In genomic region chr11:44397586-44398178, GRCh38 we compare ENCODE assay signal across 18 cellular contexts.
A peak's percentile ranks its signal among the peaks of the same experiment; 100 is the strongest.
DNase-seq lines count a peak whose midpoint lies in the region; ATAC-seq, FAIRE-seq and TF ChIP-seq lines count a peak whose summit lies in the region.
"Had no signal": no experiment of that assay in that cellular context is flagged by ENCODE, and none has a peak within 500 bp of the region (broad histone marks: within the 10 kb centered on the region; RNA-seq: fewer than 3 reads in every experiment).

No MANE protein-coding gene starts in this region.

- H3K9ac ChIP-seq in K562 (ENCODE audit: insufficient read depth in 1 of 2, low read depth in 2 of 2, low read length in 2 of 2), result 0 out of 4 replicates have a peak overlapping the region, but pooled peaks of 1 of the 2 experiments have one; percentile 26

- H3K4me1 ChIP-seq in K562 (replicated peaks in 1 of 2; ENCODE audit: control insufficient read depth in 2 of 2, insufficient read depth in 2 of 2, low read length in 2 of 2) (peaks cover 0 to 11% of the 10 kb centered on the region in 2 experiments; a peak in 2 of 5 replicates), thyroid gland (peaks cover 16 to 19% of the 10 kb centered on the region in 2 donors)
- H3K4me1 ChIP-seq: A549, BE2C, Caco-2 had no signal

- H3K4me3 Mint-ChIP-seq in stimulated activated naive B cell treated with anti-CD40 and anti-IgM and Interleukin-4, amounts not matched to agents 10 μg/mL and 1 μg/mL and 100 μg/mL, for 72 hours, result no peak overlapping the region
- H3K4me3 Mint-ChIP-seq: CD8-positive, alpha-beta memory T cell had no signal

- WGBS in K562 (ENCODE audit: insufficient coverage, low coverage, missing lambda C conversion rate), result 3% methylated on average over 7 of the region's 7 CpGs
- WGBS in thyroid gland, 2 donors, result 54 to 69% methylated on average over 4 to 7 of the region's 7 CpGs

- H3K4me1 Mint-ChIP-seq in stimulated activated naive B cell treated with anti-CD40 and anti-IgM and Interleukin-4, amounts not matched to agents 10 μg/mL and 1 μg/mL and 100 μg/mL, for 72 hours, result peaks cover 3 to 6% of the 10 kb centered on the region in 2 donors
- H3K4me1 Mint-ChIP-seq: CD8-positive, alpha-beta memory T cell had no signal

- no peaks in the 10 kb centered on the region for H3K36me3 ChIP-seq in K562 (ENCODE audit: control insufficient read depth, insufficient read depth, low read length)
- no peaks in the 10 kb centered on the region for H3K36me3 ChIP-seq in thyroid gland
- H3K36me3 ChIP-seq: BE2C had no signal

- no peaks in the 10 kb centered on the region for H3K79me2 ChIP-seq in K562 (ENCODE audit: control insufficient read depth, insufficient read depth, low read length)

- H2AFZ ChIP-seq in K562 (ENCODE audit: low read depth, low read length), result no peak overlapping the region

- H3K27me3 Mint-ChIP-seq in stimulated activated naive B cell treated with anti-CD40 and anti-IgM and Interleukin-4, amounts not matched to agents 10 μg/mL and 1 μg/mL and 100 μg/mL, for 72 hours, result peaks cover 41 to 45% of the 10 kb centered on the region in 2 donors

- ATAC-seq in left ventricle myocardium superior (peak; percentile 58), Right ventricle myocardium inferior (no peak), K562 (peak; percentile 47; the same call in 2 of the 3 replicates)
- no peak for ATAC-seq in stimulated activated naive B cell treated with anti-CD40 and anti-IgM and Interleukin-4, amounts not matched to agents 10 μg/mL and 1 μg/mL and 100 μg/mL, for 72 hours (replicated peaks)
- ATAC-seq: HCT116 had no signal

- H3K9me3 ChIP-seq in K562 (replicated peaks; ENCODE audit: control insufficient read depth, insufficient read depth, low read depth, low read length) (no peaks in the 10 kb centered on the region), thyroid gland (no peaks in the 10 kb centered on the region)
- H3K9me3 ChIP-seq: A549, BE2C, Caco-2 had no signal

- H3K4me3 ChIP-seq in K562, result no peak overlapping the region
- no peak overlapping the region for H3K4me3 ChIP-seq in thyroid gland (replicated peaks in 1 of 3)
- H3K4me3 ChIP-seq: A549 had no signal

- H3K27ac Mint-ChIP-seq in stimulated activated naive B cell treated with anti-CD40 and anti-IgM and Interleukin-4, amounts not matched to agents 10 μg/mL and 1 μg/mL and 100 μg/mL, for 72 hours, result no peak overlapping the region

- H3K36me3 Mint-ChIP-seq in stimulated activated naive B cell treated with anti-CD40 and anti-IgM and Interleukin-4, amounts not matched to agents 10 μg/mL and 1 μg/mL and 100 μg/mL, for 72 hours, result no peaks in the 10 kb centered on the region
- H3K36me3 Mint-ChIP-seq: CD8-positive, alpha-beta memory T cell had no signal

- DNase-seq in left ventricle myocardium superior (no peak), Right ventricle myocardium inferior (ENCODE audit: missing footprints) (no peak), NCI-H446 (lab: John Stamatoyannopoulos, UW) (peak; percentile 59 to 67), K562 (ENCODE audit: extremely low read depth in 1 of 4, low spot score in 3 of 4) (peak in 2 of 4 experiments; percentile 15 to 23), thyroid gland (peak; percentile 55 to 68)
- no peak for DNase-seq in stimulated activated naive B cell treated with anti-CD40 and anti-IgM and Interleukin-4, amounts not matched to agents 10 μg/mL and 1 μg/mL and 100 μg/mL, for 72 hours
- no peak for DNase-seq in activated CD4-positive, alpha-beta T cell treated with anti-CD3 and anti-CD28 coated beads, Interleukin-2, amount 50 U/mL, for 1 hour
- no peak for DNase-seq in stimulated activated CD4-positive, alpha-beta T cell treated with anti-CD3 and anti-CD28 coated beads, Interleukin-15, amount 100 ng/mL, for 24 hours
- DNase-seq: BE2C; CD8-positive, alpha-beta memory T cell; DND-41; GDM1 had no signal

- POLR2A ChIA-PET in K562 (lab: Yijun Ruan, JAX), result interaction anchor here (1.0 to 1.2 kb wide), 2 partner anchors 9 to 28 kb away, joined by 3 to 4 read pairs; no protein-coding TSS in a partner anchor

- TF ChIP-seq EP300 in K562 (IDR thresholded peaks at IDR 0.05; ENCODE audit: low read length), result no peak

- BruUV-seq in K562 (replicated peaks; lab: Mats Ljungman, UMichigan), result no TSS peak

- CTCF ChIA-PET in K562 (lab: Yijun Ruan, JAX; ENCODE audit: low intra/inter-chr PET ratio), result no interaction called here

- no peaks in the 10 kb centered on the region for H4K20me1 ChIP-seq in K562 (replicated peaks; ENCODE audit: control insufficient read depth, insufficient read depth, low read length)

- H3K27ac ChIP-seq in K562 (ENCODE audit: extremely low read depth, low read depth, low read length) (no peak overlapping the region), thyroid gland (peak overlapping the region; percentile 3 to 42 (median 34))
- H3K27ac ChIP-seq: A549, HL-60 had no signal

- peaks cover 0 to 6% of the 10 kb centered on the region in 2 donors for H3K9me3 Mint-ChIP-seq in stimulated activated naive B cell treated with anti-CD40 and anti-IgM and Interleukin-4, amounts not matched to agents 10 μg/mL and 1 μg/mL and 100 μg/mL, for 72 hours

- H3K9me1 ChIP-seq in K562 (ENCODE audit: control insufficient read depth, insufficient read depth, low read length), result no peaks in the 10 kb centered on the region

- no peak for FAIRE-seq in K562 (lab: Jason Lieb, UNC)
- FAIRE-seq: A549, GM12892, GM19239 had no signal

- TF ChIP-seq POLR2A in K562 (conservative IDR thresholded peaks at IDR 0.05), result no peak
- TF ChIP-seq POLR2A in thyroid gland (IDR thresholded peaks at IDR 0.05), result no peak

- in situ Hi-C loops in K562 (cut with MboI), result no loop called here

- H3K27me3 ChIP-seq in K562 (ENCODE audit: control insufficient read depth in 2 of 2, insufficient read depth in 2 of 2, low read length in 2 of 2) (peaks cover 10 to 25% of the 10 kb centered on the region in 2 experiments; a peak in 4 of 5 replicates), thyroid gland (no peaks in the 10 kb centered on the region)
- H3K27me3 ChIP-seq: BE2C had no signal

- TF ChIP-seq CTCF in K562 (IDR thresholded peaks at IDR 0.05 in 2 of 3, conservative IDR thresholded peaks at IDR 0.05 in 1 of 3; ENCODE audit: insufficient read depth in 2 of 3, low read depth in 1 of 3, low read length in 3 of 3) (no peak), thyroid gland (IDR thresholded peaks at IDR 0.05) (no peak)

- intact Hi-C loops in left ventricle myocardium superior (cut with micrococcal nuclease) (no loop called here), Right ventricle myocardium inferior (cut with DNase I) (no loop called here), K562 (cut with micrococcal nuclease) (no loop called here), thyroid gland (cut with DNase I) (no loop called here)

- no peak for TF ChIP-seq RAD21 in K562 (CRISPR knock-in tag; conservative IDR thresholded peaks at IDR 0.05 in 1 of 2, IDR thresholded peaks at IDR 0.05 in 1 of 2)

- peak overlapping the region; percentile 6; the same call in 1 of the 2 replicates for H3K4me2 ChIP-seq in K562 (ENCODE audit: insufficient read depth, low read length)
- H3K4me2 ChIP-seq: A549 had no signal

TF ChIP-seq in K562, 482 proteins besides CTCF, POLR2A, EP300 and RAD21 (continues in another document):
- TF ChIP-seq SP1 (CRISPR knock-in tag; IDR thresholded peaks at IDR 0.05), result no peak
- TF ChIP-seq ETV1 (tag; conservative IDR thresholded peaks at IDR 0.05; ENCODE audit: low read depth), result no peak
- no peak for TF ChIP-seq ZNF584 (CRISPR knock-in tag; IDR thresholded peaks at IDR 0.05; ENCODE audit: low read depth)
- TF ChIP-seq GATA2 (CRISPR knock-in tag; IDR thresholded peaks at IDR 0.05), result peak; percentile 60; the same call in 1 of the 2 replicates
- TF ChIP-seq TARDBP (IDR thresholded peaks at IDR 0.05), result no peak
- peak; percentile 68 for TF ChIP-seq TEAD4 (IDR thresholded peaks at IDR 0.05; ENCODE audit: low read length)
- no peak for TF ChIP-seq TEAD4 (CRISPR knock-in tag; IDR thresholded peaks at IDR 0.05; ENCODE audit: borderline replicate concordance)
- TF ChIP-seq CHCHD3 (CRISPR knock-in tag; IDR thresholded peaks at IDR 0.05), result no peak

Comparison
In these comparisons a context has a peak if more than half of its experiments do, and no peak if none do; other contexts are left out.
1. ATAC-seq: peak in left ventricle myocardium superior (single experiment) and K562 (single experiment); none in Right ventricle myocardium inferior (single experiment) and stimulated activated naive B cell treated with anti-CD40 and anti-IgM and Interleukin-4, amounts not matched to agents 10 μg/mL and 1 μg/mL and 100 μg/mL, for 72 hours (0 of 2).
2. DNase-seq: peak in NCI-H446 (2 of 2) and thyroid gland (2 of 2); none in left ventricle myocardium superior (single experiment), Right ventricle myocardium inferior (single experiment), stimulated activated naive B cell treated with anti-CD40 and anti-IgM and Interleukin-4, amounts not matched to agents 10 μg/mL and 1 μg/mL and 100 μg/mL, for 72 hours (single experiment), activated CD4-positive, alpha-beta T cell treated with anti-CD3 and anti-CD28 coated beads, Interleukin-2, amount 50 U/mL, for 1 hour (single experiment) and stimulated activated CD4-positive, alpha-beta T cell treated with anti-CD3 and anti-CD28 coated beads, Interleukin-15, amount 100 ng/mL, for 24 hours (single experiment).